Comparison of ENCODE assay signal across 12 cellular contexts in genomic region chr7:2309889-2310331, GRCh38. TPM values are rescaled to one million over a fixed set of nuclear protein-coding genes. Genes with fewer than 3 reads are reported as not detected.
DNase-seq lines count a peak whose midpoint lies in the region; ATAC-seq and TF ChIP-seq lines count a peak whose summit lies in the region.
"Had no signal": no experiment of that assay in that cellular context is flagged by ENCODE, and none has a peak within 500 bp of the region (broad histone marks: within the 10 kb centered on the region; RNA-seq: fewer than 3 reads in every experiment).

No MANE protein-coding gene starts in this region.

- H3K9me3 Mint-ChIP-seq in endodermal cell (peaks cover under 1% of the 10 kb centered on the region), naive B cell (no peaks in the 10 kb centered on the region)
- H3K9me3 Mint-ChIP-seq: activated CD4-positive, alpha-beta T cell treated with anti-CD3 and anti-CD28 coated beads, Interleukin-2, amount 10 ng/mL, durations not matched to agents 7 days and 5 days had no signal

- H3K4me3 Mint-ChIP-seq in endodermal cell (no peak overlapping the region), naive B cell (peak overlapping the region in 4 of 8 donors; percentile 9 to 75 (median 40))
- H3K4me3 Mint-ChIP-seq: activated CD4-positive, alpha-beta T cell treated with anti-CD3 and anti-CD28 coated beads, Interleukin-2, amount 10 ng/mL, durations not matched to agents 7 days and 5 days had no signal

- ATAC-seq in naive B cell (ENCODE audit: low read depth in 2 of 2) (no peak), GM18498 (IDR thresholded peaks at IDR 0.05; ENCODE audit: unreplicated experiment) (no peak)

- H3K27me3 ChIP-seq in endodermal cell (ENCODE audit: control insufficient read depth, insufficient read depth, low read length, poor library complexity, severe bottlenecking): no peaks in the 10 kb centered on the region

- TF ChIP-seq CTCF in endodermal cell (conservative IDR thresholded peaks at IDR 0.05): no peak

- peak overlapping the region; percentile 35 for H3K9ac ChIP-seq in endodermal cell (ENCODE audit: extremely low read depth, low read length, poor library complexity, severe bottlenecking)

- H3K27ac Mint-ChIP-seq in endodermal cell (peak overlapping the region; percentile 94), naive B cell (peak overlapping the region in 4 of 6 donors; percentile 44 to 99 (median 84))
- H3K27ac Mint-ChIP-seq: activated CD4-positive, alpha-beta T cell treated with anti-CD3 and anti-CD28 coated beads, Interleukin-2, amount 10 ng/mL, durations not matched to agents 7 days and 5 days had no signal

- H3K4me1 Mint-ChIP-seq in endodermal cell (peaks cover 19% of the 10 kb centered on the region), naive B cell (peaks cover 43 to 82% (median 55%) of the 10 kb centered on the region in 3 donors)

- peak overlapping the region; percentile 26 for H3K27ac ChIP-seq in endodermal cell (ENCODE audit: low read depth, low read length)
- H3K27ac ChIP-seq: C4-2B had no signal

- peaks cover 19% of the 10 kb centered on the region for H3K36me3 Mint-ChIP-seq in endodermal cell (ENCODE audit: low read depth)
- no peaks in the 10 kb centered on the region for H3K36me3 Mint-ChIP-seq in naive B cell

- H3K9me3 ChIP-seq in endodermal cell (ENCODE audit: control insufficient read depth, low read length): peaks cover under 1% of the 10 kb centered on the region

- peaks cover 5% of the 10 kb centered on the region for H3K36me3 ChIP-seq in endodermal cell (ENCODE audit: control insufficient read depth, insufficient read depth, low read length)

- H3K4me3 ChIP-seq in endodermal cell (ENCODE audit: low read length): no peak overlapping the region

- 52 to 71% methylated on average over 20 of the region's 20 CpGs for WGBS in endodermal cell (ENCODE audit: insufficient coverage in 1 of 2, insufficient read length in 1 of 2), 2 experiments

- no peaks in the 10 kb centered on the region for H3K4me1 ChIP-seq in endodermal cell (ENCODE audit: control insufficient read depth, insufficient read depth, low read length)

- H3K27me3 Mint-ChIP-seq in endodermal cell (ENCODE audit: insufficient read depth) (no peaks in the 10 kb centered on the region), naive B cell (no peaks in the 10 kb centered on the region)
- H3K27me3 Mint-ChIP-seq: activated CD4-positive, alpha-beta T cell treated with anti-CD3 and anti-CD28 coated beads, Interleukin-2, amount 10 ng/mL, durations not matched to agents 7 days and 5 days had no signal

- DNase-seq in COLO829 (ENCODE audit: low spot score): peak; percentile 61
- peak; percentile 100 for DNase-seq in NCI-H226
- DNase-seq in endodermal cell: peak; percentile 88
- DNase-seq in naive B cell: no peak
- no peak for DNase-seq in NOMO-1 treated with dmso at 0.1 percent for 144 hours (lab: John Stamatoyannopoulos, UW; ENCODE audit: unreplicated experiment)
- no peak for DNase-seq in NOMO-1 treated with DMSO at 0.1 percent for 48 hours (lab: John Stamatoyannopoulos, UW; ENCODE audit: unreplicated experiment)
- no peak for DNase-seq in activated CD4-positive, CD25-positive, alpha-beta regulatory T cell treated with anti-CD3 and anti-CD28 coated beads, Interleukin-2, amount 50 U/mL, for 72 hours
- DNase-seq: activated CD4-positive, alpha-beta T cell treated with anti-CD3 and anti-CD28 coated beads, Interleukin-2, amount 10 ng/mL, durations not matched to agents 7 days and 5 days; aorta; stimulated activated naive CD4-positive, alpha-beta T cell treated with Interleukin-2 at 50 U/mL for 16 hours had no signal

RNA-seq across cellular contexts. Expression of gene SNX8, which starts 4.3 kb away (rescaled TPM):
- 10 to 100 TPM; 53.0 to 53.2 TPM for total RNA-seq in endodermal cell
- 21.3 TPM for polyA plus RNA-seq in endodermal cell (2013, experiment 1 of 2)
- 25.2 TPM for polyA plus RNA-seq in endodermal cell (2013, experiment 2 of 2)
- 100 to 1,000 TPM in 3 of 6 donors, 10 to 100 TPM in 3; 74.2 to 107 (median 96.2) TPM for polyA plus RNA-seq in naive B cell (ENCODE audit: low read depth in 6 of 6)

RNA-seq across cellular contexts. Expression of gene EIF3B, which starts 44.7 kb away (rescaled TPM):
- total RNA-seq in endodermal cell: 100 to 1,000 TPM; 172 to 220 TPM
- polyA plus RNA-seq in endodermal cell (2013, experiment 1 of 2): 136 TPM
- polyA plus RNA-seq in endodermal cell (2013, experiment 2 of 2): 120 TPM
- polyA plus RNA-seq in naive B cell (ENCODE audit: low read depth in 6 of 6): 100 to 1,000 TPM in 3 of 6 donors, 10 to 100 TPM in 3; 69.6 to 123 (median 94.4) TPM

Comparison
In these comparisons a context has a peak if more than half of its experiments do, and no peak if none do; other contexts are left out.
1. DNase-seq: peak in COLO829 (single experiment), NCI-H226 (single experiment) and endodermal cell (single experiment); none in naive B cell (single experiment), NOMO-1 treated with dmso at 0.1 percent for 144 hours (single experiment), NOMO-1 treated with DMSO at 0.1 percent for 48 hours (single experiment) and activated CD4-positive, CD25-positive, alpha-beta regulatory T cell treated with anti-CD3 and anti-CD28 coated beads, Interleukin-2, amount 50 U/mL, for 72 hours (single experiment).